24 cellular contexts compared by ENCODE assay signal in the genomic region with DNA sequence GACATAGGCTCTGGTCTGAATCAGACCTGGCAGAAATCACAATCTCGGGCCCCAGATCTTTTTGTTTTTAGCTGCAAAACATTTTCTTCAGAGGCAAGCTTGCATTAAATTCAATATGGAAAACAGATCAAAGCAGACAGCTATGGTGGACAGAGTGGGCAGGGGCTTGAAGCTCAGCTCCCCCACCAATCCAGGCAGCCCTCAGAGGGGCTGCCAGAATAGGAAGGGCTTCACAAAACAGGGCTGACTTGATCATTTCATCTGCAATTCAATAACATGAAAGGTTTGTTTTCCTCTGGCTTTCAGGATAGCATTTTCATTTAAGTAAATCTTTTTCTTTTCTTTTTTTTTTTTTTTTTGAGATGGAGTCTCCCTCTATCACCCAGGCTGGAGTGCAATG. TPM values are rescaled to one million over a fixed set of nuclear protein-coding genes. Genes with fewer than 3 reads are reported as not detected.
"Had no signal": no experiment of that assay in that cellular context is flagged by ENCODE, and none has a peak within 500 bp of the region (broad histone marks: within the 10 kb centered on the region; RNA-seq: fewer than 3 reads in every experiment).

No MANE protein-coding gene starts in this region.

- H3K27me3 Mint-ChIP-seq: IgD-negative memory B cell, T-cell had no signal

- H3K4me2 ChIP-seq: SK-N-SH had no signal

- H3K9ac ChIP-seq: SK-N-SH had no signal

- DNase-seq: KBM-7, MV-4-11, NCI-H1048, NCI-H1105, NCI-H1417, NCI-H1436 treated with DMSO at 0.1 percent for 48 hours, NCI-H1694, NCI-H187 treated with DMSO at 0.1 percent for 48 hours, NCI-H2029 treated with DMSO at 0.1 percent for 48 hours, NCI-H2107, NCI-H2227 treated with DMSO at 0.1 percent for 48 hours, NCI-H524, NCI-H526 treated with DMSO at 0.1 percent for 48 hours, NCI-H774, Right ventricle myocardium superior, RPMI8226, SIG-M5, SK-N-SH, SW 1271, T-cell had no signal

- FAIRE-seq: RCC 7860 had no signal

- ATAC-seq: T-cell had no signal

- H3K4me3 Mint-ChIP-seq: IgD-negative memory B cell, T-cell had no signal

- H3K9me3 ChIP-seq: SK-N-SH had no signal

- H3K9me3 Mint-ChIP-seq: IgD-negative memory B cell, T-cell had no signal

- H3K27ac Mint-ChIP-seq: T-cell had no signal

RNA-seq across cellular contexts. Expression of gene ALDH8A1, which starts 49.2 kb away (rescaled TPM):
- total RNA-seq: NCI-H460, SK-MEL-5 had no signal
- polyA plus RNA-seq: IgD-negative memory B cell had no signal
